8 cellular contexts compared by ENCODE assay signal in the genomic region with DNA sequence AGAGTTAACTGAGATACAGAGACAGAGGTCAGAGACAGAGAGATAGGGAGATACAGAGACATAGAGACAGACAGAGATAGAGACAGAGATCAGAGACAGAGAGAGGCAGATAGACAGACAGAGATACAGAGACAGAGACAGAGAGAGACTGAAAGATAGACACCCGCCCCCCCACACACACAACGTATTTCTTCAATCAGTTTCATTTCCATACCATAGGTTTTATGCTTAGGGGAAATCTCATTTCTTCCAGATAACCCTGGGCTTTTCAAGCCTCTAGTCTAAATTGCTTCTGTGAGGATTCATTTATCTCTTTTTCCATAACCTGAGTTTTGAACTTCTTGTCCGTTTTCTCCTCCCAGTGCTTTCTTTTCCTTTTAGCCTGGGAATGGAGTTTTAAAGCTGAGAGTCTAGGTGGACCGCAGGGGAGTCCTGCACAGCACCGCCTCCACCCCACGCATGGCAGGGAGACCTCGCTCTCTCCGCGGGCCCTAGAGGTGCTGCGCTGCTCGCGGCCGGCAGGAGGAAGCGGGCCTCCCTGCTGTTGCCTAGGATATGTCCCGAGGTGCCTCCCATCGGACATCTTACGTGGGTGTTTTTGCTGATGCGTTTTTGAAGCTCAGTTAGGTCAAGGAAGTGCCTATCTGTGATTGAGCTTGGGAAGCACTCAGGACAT.
DNase-seq lines count a peak whose midpoint lies in the region; ATAC-seq and TF ChIP-seq lines count a peak whose summit lies in the region.

No MANE protein-coding gene starts in this region.

- peaks cover 20 to 36% (median 36%) of the 10 kb centered on the region in 3 donors for H3K27me3 Mint-ChIP-seq in CD14-positive monocyte (ENCODE audit: low read depth in 3 of 3)
- H3K27me3 Mint-ChIP-seq in activated naive CD8-positive, alpha-beta T cell, result peaks cover 20% of the 10 kb centered on the region

- H3K4me1 ChIP-seq in right cardiac atrium (ENCODE audit: control insufficient read depth, insufficient read depth, low read length), result no peaks in the 10 kb centered on the region
- H3K4me1 ChIP-seq in sigmoid colon, result peaks cover 0 to 5% (median 4%) of the 10 kb centered on the region in 4 donors

- TF ChIP-seq EP300 in sigmoid colon (IDR thresholded peaks at IDR 0.05), result no peak

- TF ChIP-seq CTCF in CD14-positive monocyte (IDR thresholded peaks at IDR 0.05) (no peak), sigmoid colon (IDR thresholded peaks at IDR 0.05) (peak in 3 of 4 experiments; percentile 9 to 50 (median 34))

- H3K9me3 Mint-ChIP-seq in CD14-positive monocyte, result peaks cover 0 to 9% (median 5%) of the 10 kb centered on the region in 7 donors
- H3K9me3 Mint-ChIP-seq in activated naive CD8-positive, alpha-beta T cell (ENCODE audit: low read depth), result no peaks in the 10 kb centered on the region

- ATAC-seq in GM18907 (IDR thresholded peaks at IDR 0.05; ENCODE audit: unreplicated experiment) (peak; percentile 69), HG03103 (IDR thresholded peaks at IDR 0.05; ENCODE audit: low read depth, unreplicated experiment) (peak; percentile 53), right cardiac atrium (peak; percentile 87 to 92)

- no peaks in the 10 kb centered on the region for H3K36me3 Mint-ChIP-seq in CD14-positive monocyte
- no peaks in the 10 kb centered on the region for H3K36me3 Mint-ChIP-seq in activated naive CD8-positive, alpha-beta T cell

- H3K9me3 ChIP-seq in right cardiac atrium (ENCODE audit: control insufficient read depth, low read length), result no peaks in the 10 kb centered on the region
- H3K9me3 ChIP-seq in sigmoid colon, result no peaks in the 10 kb centered on the region

- peak overlapping the region; percentile 84 to 96 for H3K4me3 Mint-ChIP-seq in CD14-positive monocyte
- peak overlapping the region; percentile 95 for H3K4me3 Mint-ChIP-seq in activated naive CD8-positive, alpha-beta T cell

- H3K27me3 ChIP-seq in right cardiac atrium (ENCODE audit: control insufficient read depth, insufficient read depth), result no peaks in the 10 kb centered on the region
- H3K27me3 ChIP-seq in sigmoid colon, result peaks cover 0 to 13% (median 6%) of the 10 kb centered on the region in 3 donors

- H3K4me3 ChIP-seq in right cardiac atrium (ENCODE audit: low read length), result peak overlapping the region; percentile 39
- H3K4me3 ChIP-seq in sigmoid colon, result peak overlapping the region in 3 of 4 donors; percentile 25 to 39 (median 30)

- peak overlapping the region in 3 of 7 donors; percentile 3 to 78 (median 59) for H3K27ac Mint-ChIP-seq in CD14-positive monocyte
- no peak overlapping the region for H3K27ac Mint-ChIP-seq in activated naive CD8-positive, alpha-beta T cell

- 8% methylated on average over 18 of the region's 18 CpGs for WGBS in right cardiac atrium
- WGBS in sigmoid colon, 2 donors, result 5 to 6% methylated on average over 18 of the region's 18 CpGs

- intact Hi-C loops in CD14-positive monocyte (cut with micrococcal nuclease) (loop anchor here (5.0 to 10.0 kb wide), 2 partner anchors 475 to 1207 kb away; no protein-coding TSS in a partner anchor), right cardiac atrium (cut with DNase I) (loop anchor here (2.0 to 10.0 kb wide), 2 partner anchors 477 kb away; no protein-coding TSS in a partner anchor), sigmoid colon (cut with DNase I) (loop anchor here (1.0 to 5.0 kb wide), 3 partner anchors 19 to 480 kb away; no protein-coding TSS in a partner anchor)

- H3K36me3 ChIP-seq in sigmoid colon, result no peaks in the 10 kb centered on the region

- H3K27ac ChIP-seq in right cardiac atrium (ENCODE audit: low read length), result no peak overlapping the region
- peak overlapping the region in 1 of 4 donors; percentile 47 for H3K27ac ChIP-seq in sigmoid colon

- no peak for TF ChIP-seq POLR2A in sigmoid colon (IDR thresholded peaks at IDR 0.05)

- H3K4me1 Mint-ChIP-seq in CD14-positive monocyte, result peaks cover 17% of the 10 kb centered on the region
- peaks cover 16% of the 10 kb centered on the region for H3K4me1 Mint-ChIP-seq in activated naive CD8-positive, alpha-beta T cell (ENCODE audit: low read depth)

- DNase-seq in CD14-positive monocyte (ENCODE audit: low spot score) (no peak), OCI-M1 (lab: John Stamatoyannopoulos, UW) (peak; percentile 28), right cardiac atrium (peak; percentile 60 to 79 (median 72)), sigmoid colon (peak; percentile 86), NCI-H446 treated with DMSO at 0.1 percent for 48 hours (lab: John Stamatoyannopoulos, UW) (no peak)

Comparison
In these comparisons a context has a peak if more than half of its experiments do, and no peak if none do; other contexts are left out.
1. DNase-seq: peak in OCI-M1 (single experiment), right cardiac atrium (3 of 3) and sigmoid colon (single experiment); none in CD14-positive monocyte (single experiment) and NCI-H446 treated with DMSO at 0.1 percent for 48 hours (single experiment).
2. Peak in every context shown above with its lines, with median percentiles within 50 percentile points of each other: ATAC-seq.